8 cellular contexts compared by ENCODE assay signal in the genomic region with DNA sequence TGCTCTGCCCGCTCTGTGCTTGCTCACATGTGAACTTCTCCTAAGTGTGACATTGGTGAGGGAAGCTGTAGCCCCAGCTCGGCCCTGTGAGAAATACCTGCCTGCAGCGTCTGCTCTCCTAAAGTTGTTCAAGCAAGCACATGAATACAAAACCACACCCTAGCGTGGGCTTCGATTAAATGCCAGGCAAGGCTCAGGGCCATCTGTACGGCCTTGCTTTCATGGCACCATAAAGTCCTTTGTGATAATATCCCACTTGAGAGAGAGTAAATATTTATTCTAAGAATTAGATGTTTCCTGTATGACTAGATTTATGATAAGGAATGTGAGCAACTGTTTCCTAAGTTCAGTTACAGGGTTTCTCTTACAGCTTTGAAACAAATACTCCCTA.
DNase-seq lines count a peak whose midpoint lies in the region; ATAC-seq and TF ChIP-seq lines count a peak whose summit lies in the region.

No MANE protein-coding gene starts in this region.

- POLR2A ChIA-PET in activated CD8-positive, alpha-beta T cell treated with anti-CD3 and anti-CD28 coated beads for 36 hours (lab: Charles Lee), result interaction anchor here (0.6 to 2.3 kb wide), 8 partner anchors 8 to 164 kb away, joined by 3 to 8 read pairs (median 4); no protein-coding TSS in a partner anchor

- peaks cover 76% of the 10 kb centered on the region for H3K4me1 Mint-ChIP-seq in activated CD8-positive, alpha-beta T cell treated with anti-CD3 and anti-CD28 coated beads for 36 hours (ENCODE audit: low read depth)

- peaks cover 31% of the 10 kb centered on the region for H3K36me3 Mint-ChIP-seq in activated CD8-positive, alpha-beta T cell treated with anti-CD3 and anti-CD28 coated beads for 36 hours (ENCODE audit: low read depth)

- H3K9me3 Mint-ChIP-seq in activated CD8-positive, alpha-beta T cell treated with anti-CD3 and anti-CD28 coated beads for 36 hours, result no peaks in the 10 kb centered on the region

- peak overlapping the region; percentile 20 for H3K4me3 Mint-ChIP-seq in activated CD8-positive, alpha-beta T cell treated with anti-CD3 and anti-CD28 coated beads for 36 hours

- intact Hi-C loops in activated CD8-positive, alpha-beta T cell treated with anti-CD3 and anti-CD28 coated beads for 36 hours (cut with micrococcal nuclease), result loop anchor here (5.0 kb wide), 1 partner anchor 35 kb away; no protein-coding TSS in a partner anchor

- CTCF ChIA-PET in activated CD8-positive, alpha-beta T cell treated with anti-CD3 and anti-CD28 coated beads for 36 hours (lab: Charles Lee), result interaction anchor here (0.7 to 4.0 kb wide), 3 partner anchors 15 to 43 kb away, joined by 4 to 53 read pairs (median 7); no protein-coding TSS in a partner anchor

- DNase-seq in stimulated activated CD4-positive, alpha-beta T cell treated with anti-CD3 and anti-CD28 coated beads, Interleukin-1b, Interleukin-23, amount 100 ng/mL, for 48 hours, result peak; percentile 56
- DNase-seq in stimulated activated CD4-positive, alpha-beta T cell treated with anti-CD3 and anti-CD28 coated beads, Interleukin-12 subunit alpha, Interleukin-12 subunit beta, amount 100 ng/mL, for 4 hours, result no peak
- DNase-seq in activated CD8-positive, alpha-beta T cell treated with anti-CD3 and anti-CD28 coated beads for 36 hours, result peak; percentile 69
- DNase-seq in glomerular visceral epithelial cell (ENCODE audit: extremely low spot score), result peak; percentile 9
- DNase-seq in stimulated activated CD4-positive, alpha-beta T cell treated with anti-CD3 and anti-CD28 coated beads, Interleukin-4, amount 100 ng/mL, for 1 hour, result peak; percentile 38
- no peak for DNase-seq in KG1 (lab: John Stamatoyannopoulos, UW)

- ATAC-seq in activated CD8-positive, alpha-beta T cell treated with anti-CD3 and anti-CD28 coated beads for 36 hours, result peak; percentile 82
- ATAC-seq in GM19463 (IDR thresholded peaks at IDR 0.05; ENCODE audit: unreplicated experiment) (no peak), HG03354 (IDR thresholded peaks at IDR 0.05; ENCODE audit: poor library complexity, severe bottlenecking, unreplicated experiment) (no peak)

- H3K27me3 Mint-ChIP-seq in activated CD8-positive, alpha-beta T cell treated with anti-CD3 and anti-CD28 coated beads for 36 hours, result no peaks in the 10 kb centered on the region

- H3K27ac Mint-ChIP-seq in activated CD8-positive, alpha-beta T cell treated with anti-CD3 and anti-CD28 coated beads for 36 hours, result peak overlapping the region; percentile 85

- TF ChIP-seq CTCF in activated CD8-positive, alpha-beta T cell treated with anti-CD3 and anti-CD28 coated beads for 36 hours (IDR thresholded peaks at IDR 0.05), result no peak

Comparison
In these comparisons a context has a peak if more than half of its experiments do, and no peak if none do; other contexts are left out.
1. DNase-seq: peak in stimulated activated CD4-positive, alpha-beta T cell treated with anti-CD3 and anti-CD28 coated beads, Interleukin-1b, Interleukin-23, amount 100 ng/mL, for 48 hours (single experiment), activated CD8-positive, alpha-beta T cell treated with anti-CD3 and anti-CD28 coated beads for 36 hours (single experiment), glomerular visceral epithelial cell (single experiment) and stimulated activated CD4-positive, alpha-beta T cell treated with anti-CD3 and anti-CD28 coated beads, Interleukin-4, amount 100 ng/mL, for 1 hour (single experiment); none in stimulated activated CD4-positive, alpha-beta T cell treated with anti-CD3 and anti-CD28 coated beads, Interleukin-12 subunit alpha, Interleukin-12 subunit beta, amount 100 ng/mL, for 4 hours (single experiment) and KG1 (single experiment).